Comparison of ENCODE assay signal across 8 cellular contexts in genomic region chr16:70522216-70523000, GRCh38. TPM values are rescaled to one million over a fixed set of nuclear protein-coding genes. Genes with fewer than 3 reads are reported as not detected.
DNase-seq lines count a peak whose midpoint lies in the region; ATAC-seq, FAIRE-seq and TF ChIP-seq lines count a peak whose summit lies in the region.

No MANE protein-coding gene starts in this region.

- H3K27ac ChIP-seq in fibroblast of lung (ENCODE audit: insufficient read depth, low read length), result peak overlapping the region; percentile 92

- FAIRE-seq in GM19239 (lab: Jason Lieb, UNC) (no peak), HTR-8/SVneo (lab: Jason Lieb, UNC) (no peak)

- H4K20me1 ChIP-seq in fibroblast of lung (ENCODE audit: control insufficient read depth, extremely low read depth, insufficient read depth, low read length), result no peaks in the 10 kb centered on the region

- H3K9me3 ChIP-seq in fibroblast of lung (ENCODE audit: control insufficient read depth, insufficient read depth, low read depth, low read length), result no peaks in the 10 kb centered on the region

- DNase-seq in GM19239 (ENCODE audit: insufficient read length, low spot score) (peak; percentile 16), RPMI8226 (peak; percentile 12), fibroblast of lung (ENCODE audit: low read depth in 2 of 2) (no peak), skeletal muscle cell (ENCODE audit: low read depth) (no peak), HTR-8/SVneo (ENCODE audit: insufficient read length, low spot score) (no peak), pons (ENCODE audit: low spot score) (no peak), HuH-7.5 (ENCODE audit: low spot score) (no peak)

- H3K9ac ChIP-seq in fibroblast of lung (ENCODE audit: insufficient read depth, low read length), result peak overlapping the region; percentile 73

- H3K79me2 ChIP-seq in fibroblast of lung (ENCODE audit: control insufficient read depth, insufficient read depth, low read length), result peaks cover 54% of the 10 kb centered on the region

- no peak for TF ChIP-seq CTCF in fibroblast of lung (conservative IDR thresholded peaks at IDR 0.05 in 1 of 2, IDR thresholded peaks at IDR 0.05 in 1 of 2; ENCODE audit: low read depth in 1 of 2, low read length in 2 of 2)

- no peak overlapping the region for H2AFZ ChIP-seq in fibroblast of lung (ENCODE audit: low read length)

- no peak for ATAC-seq in GM19023 (IDR thresholded peaks at IDR 0.05; ENCODE audit: unreplicated experiment)

- no peaks in the 10 kb centered on the region for H3K27me3 ChIP-seq in fibroblast of lung (ENCODE audit: control insufficient read depth, insufficient read depth, low read length)

- peak overlapping the region; percentile 100 for H3K4me2 ChIP-seq in fibroblast of lung (ENCODE audit: extremely low read depth, insufficient read depth, low read length)

- no peaks in the 10 kb centered on the region for H3K36me3 ChIP-seq in fibroblast of lung (ENCODE audit: control insufficient read depth, insufficient read depth, low read length)

- H3K4me1 ChIP-seq in fibroblast of lung (ENCODE audit: control insufficient read depth, extremely low read depth, insufficient read depth, low read length), result peaks cover 10% of the 10 kb centered on the region

- H3K4me3 ChIP-seq in fibroblast of lung (replicated peaks in 1 of 4; ENCODE audit: control extremely low read depth in 1 of 4, insufficient read depth in 1 of 4, low read depth in 3 of 4, low read length in 4 of 4) (peak overlapping the region; percentile 76 to 95 (median 89)), skeletal muscle cell (ENCODE audit: low read depth, low read length) (peak overlapping the region; percentile 97)

RNA-seq across cellular contexts. Expression of gene COG4, which starts 0.9 kb away (rescaled TPM):
- 79.6 and 117 TPM in 2 replicates for total RNA-seq in fibroblast of lung
- 36.2 and 50.7 TPM in 2 replicates for polyA plus RNA-seq in fibroblast of lung
- 37.7 and 56.8 TPM in 2 replicates for polyA plus RNA-seq in fibroblast of lung (2012)
- polyA minus RNA-seq in fibroblast of lung (ENCODE audit: low replicate concordance), result 87.9 and 103 TPM in 2 replicates

RNA-seq across cellular contexts. Expression of gene SF3B3, which starts 1.2 kb away (rescaled TPM):
- total RNA-seq in fibroblast of lung, result 81.9 and 107 TPM in 2 replicates
- 89.2 and 166 TPM in 2 replicates for polyA plus RNA-seq in fibroblast of lung
- 183 and 273 TPM in 2 replicates for polyA plus RNA-seq in fibroblast of lung (2012)
- polyA minus RNA-seq in fibroblast of lung (ENCODE audit: low replicate concordance), result 343 and 595 TPM in 2 replicates

Comparison
In these comparisons a context has a peak if more than half of its experiments do, and no peak if none do; other contexts are left out.
1. DNase-seq: peak in GM19239 (single experiment) and RPMI8226 (single experiment); none in fibroblast of lung (0 of 2), skeletal muscle cell (single experiment), HTR-8/SVneo (single experiment), pons (single experiment) and HuH-7.5 (single experiment).